8 cellular contexts compared by ENCODE assay signal in genomic region chr14:76152333-76152681, GRCh38. TPM values are rescaled to one million over a fixed set of nuclear protein-coding genes. Genes with fewer than 3 reads are reported as not detected.
DNase-seq lines count a peak whose midpoint lies in the region; ATAC-seq and TF ChIP-seq lines count a peak whose summit lies in the region.

No MANE protein-coding gene starts in this region.

- no peaks in the 10 kb centered on the region for H3K27me3 Mint-ChIP-seq in CD4-positive, CD25-positive, alpha-beta regulatory T cell

- H3K36me3 Mint-ChIP-seq in CD4-positive, CD25-positive, alpha-beta regulatory T cell = peaks cover 23% of the 10 kb centered on the region

- peaks cover 0 to 8% (median 0%) of the 10 kb centered on the region in 7 donors for H3K9me3 Mint-ChIP-seq in CD4-positive, CD25-positive, alpha-beta regulatory T cell

- peak overlapping the region; percentile 92 to 99 (median 98) for H3K4me3 Mint-ChIP-seq in CD4-positive, CD25-positive, alpha-beta regulatory T cell

- H3K9me3 ChIP-seq in CD4-positive, CD25-positive, alpha-beta regulatory T cell (ENCODE audit: control insufficient read depth in 2 of 2, low read length in 2 of 2) = no peaks in the 10 kb centered on the region
- H3K9me3 ChIP-seq in RWPE2 (ENCODE audit: severe bottlenecking) (no peaks in the 10 kb centered on the region), neuron (ENCODE audit: low read length) (no peaks in the 10 kb centered on the region)

- peak; percentile 71 to 90 (median 73) for DNase-seq in CD4-positive, CD25-positive, alpha-beta regulatory T cell
- DNase-seq in RWPE2 (ENCODE audit: low spot score) (peak; percentile 93), fibroblast of the conjunctiva (ENCODE audit: low read depth) (peak; percentile 53), stromal cell of bone marrow (ENCODE audit: low read depth) (peak; percentile 80)
- peak; percentile 66 for DNase-seq in activated effector memory CD4-positive, alpha-beta T cell treated with Interleukin-2 at 50 U/mL for 16 hours

- H3K36me3 ChIP-seq in CD4-positive, CD25-positive, alpha-beta regulatory T cell (ENCODE audit: control insufficient read depth, insufficient read depth, low read length) = peaks cover 10% of the 10 kb centered on the region
- H3K36me3 ChIP-seq in RWPE2 (ENCODE audit: low read depth) (peaks cover 41% of the 10 kb centered on the region), neuron (ENCODE audit: insufficient read depth, low read length) (peaks cover 28% of the 10 kb centered on the region)

- H3K4me3 ChIP-seq in CD4-positive, CD25-positive, alpha-beta regulatory T cell (ENCODE audit: low read depth, low read length) = peak overlapping the region; percentile 88
- H3K4me3 ChIP-seq in RWPE2 (ENCODE audit: severe bottlenecking) = peak overlapping the region; percentile 94
- peak overlapping the region; percentile 53 for H3K4me3 ChIP-seq in neuron (ENCODE audit: low read length)

- ATAC-seq in CD4-positive, CD25-positive, alpha-beta regulatory T cell (ENCODE audit: low read depth in 2 of 2) = peak; percentile 67 to 81
- peak; percentile 54 for ATAC-seq in GM19324 (IDR thresholded peaks at IDR 0.05; ENCODE audit: low FRiP score, unreplicated experiment)
- peak; percentile 67 for ATAC-seq in HG03457 (IDR thresholded peaks at IDR 0.05; ENCODE audit: unreplicated experiment)
- peak; percentile 97 for ATAC-seq in RWPE2 (ENCODE audit: low read depth)

- H3K4me1 Mint-ChIP-seq in CD4-positive, CD25-positive, alpha-beta regulatory T cell = peaks cover 20 to 64% (median 55%) of the 10 kb centered on the region in 4 donors

- peaks cover 52% of the 10 kb centered on the region for H3K4me1 ChIP-seq in CD4-positive, CD25-positive, alpha-beta regulatory T cell (ENCODE audit: control insufficient read depth, insufficient read depth, low read length, poor library complexity, severe bottlenecking)
- H3K4me1 ChIP-seq in RWPE2 (ENCODE audit: insufficient read depth, poor library complexity, severe bottlenecking) = peaks cover 31% of the 10 kb centered on the region
- H3K4me1 ChIP-seq in neuron (ENCODE audit: insufficient read depth, low read length) = peaks cover 35% of the 10 kb centered on the region

- H3K27ac ChIP-seq in CD4-positive, CD25-positive, alpha-beta regulatory T cell (ENCODE audit: insufficient read depth, low read length, poor library complexity, severe bottlenecking) = peak overlapping the region; percentile 95
- peak overlapping the region; percentile 73 for H3K27ac ChIP-seq in RWPE2 (ENCODE audit: poor library complexity, severe bottlenecking)

- no peaks in the 10 kb centered on the region for H3K27me3 ChIP-seq in CD4-positive, CD25-positive, alpha-beta regulatory T cell (ENCODE audit: control insufficient read depth, insufficient read depth, low read length)
- H3K27me3 ChIP-seq in RWPE2 (ENCODE audit: insufficient read depth, poor library complexity, severe bottlenecking) (no peaks in the 10 kb centered on the region), neuron (ENCODE audit: insufficient read depth, low read length) (peaks cover 7% of the 10 kb centered on the region)

- no peak for TF ChIP-seq CTCF in RWPE2 (IDR thresholded peaks at IDR 0.05; ENCODE audit: poor library complexity, severe bottlenecking)

- peak overlapping the region; percentile 39 to 99 (median 97) for H3K27ac Mint-ChIP-seq in CD4-positive, CD25-positive, alpha-beta regulatory T cell

- no peak overlapping the region for H2AFZ ChIP-seq in neuron (ENCODE audit: low read depth, low read length)

RNA-seq across cellular contexts. Expression of gene GPATCH2L, which starts 0.6 kb away (rescaled TPM):
- total RNA-seq in CD4-positive, CD25-positive, alpha-beta regulatory T cell = 99.9 TPM
- polyA plus RNA-seq in CD4-positive, CD25-positive, alpha-beta regulatory T cell = 10 to 100 TPM in 3 of 4 donors, 1 to 10 TPM in 1; 8.7 to 17.0 (median 11.9) TPM

Comparison
In these comparisons a context has a peak if more than half of its experiments do, and no peak if none do; other contexts are left out.
1. Peak in every context shown above with its lines: DNase-seq, ATAC-seq, H3K4me3 ChIP-seq and H3K27ac ChIP-seq.